29 cellular contexts compared by ENCODE assay signal in genomic region chr12:64574837-64575236, GRCh38.
"Had no signal": no experiment of that assay in that cellular context is flagged by ENCODE, and none has a peak within 500 bp of the region (broad histone marks: within the 10 kb centered on the region; RNA-seq: fewer than 3 reads in every experiment).

No MANE protein-coding gene starts in this region.

- H3K27me3 ChIP-seq: stomach, suprapubic skin, testis, thyroid gland, tibial artery, tibial nerve, transverse colon, upper lobe of left lung, upper lobe of right lung, uterus, vagina had no signal

- H3K36me3 ChIP-seq: stomach, suprapubic skin, thoracic aorta, thyroid gland, tibial artery, tibial nerve, transverse colon, upper lobe of left lung, upper lobe of right lung, uterus, vagina had no signal

- H3K9me3 ChIP-seq: testis, thyroid gland, upper lobe of right lung, vagina had no signal

- H3K4me1 ChIP-seq: stomach, testis, upper lobe of left lung, upper lobe of right lung, uterus, vagina had no signal

- FAIRE-seq: urothelium cell line had no signal

- H3K4me3 Mint-ChIP-seq: stimulated activated effector memory CD8-positive, alpha-beta T cell treated with anti-CD3 and anti-CD28 coated beads, Interleukin-12 subunit alpha, Interleukin-12 subunit beta, amount 100 ng/mL, for 72 hours; stimulated activated memory B cell treated with anti-CD40 and anti-IgM and Interleukin-4, amounts not matched to agents 10 μg/mL and 1 μg/mL and 100 μg/mL, for 72 hours; stimulated activated naive B cell treated with anti-CD40 and anti-IgM and Interleukin-4, amounts not matched to agents 10 μg/mL and 1 μg/mL and 100 μg/mL, for 72 hours; stimulated activated naive CD8-positive, alpha-beta T cell treated with anti-CD3 and anti-CD28 coated beads, Interleukin-15, amount 100 ng/mL, for 72 hours; stimulated activated naive CD8-positive, alpha-beta T cell treated with anti-CD3 and anti-CD28 coated beads, Interleukin-15, Interleukin-2, amounts not matched to agents 100 ng/mL and 50 ng/mL, for 24 hours; type B pancreatic cell had no signal

- H3K27me3 Mint-ChIP-seq: stimulated activated memory B cell treated with anti-CD40 and anti-IgM and Interleukin-4, amounts not matched to agents 10 μg/mL and 1 μg/mL and 100 μg/mL, for 72 hours; stimulated activated naive B cell treated with anti-CD40 and anti-IgM and Interleukin-4, amounts not matched to agents 10 μg/mL and 1 μg/mL and 100 μg/mL, for 72 hours; stimulated activated naive CD8-positive, alpha-beta T cell treated with anti-CD3 and anti-CD28 coated beads, Interleukin-15, amount 100 ng/mL, for 72 hours; stimulated activated naive CD8-positive, alpha-beta T cell treated with anti-CD3 and anti-CD28 coated beads, Interleukin-15, Interleukin-2, amounts not matched to agents 100 ng/mL and 50 ng/mL, for 24 hours; type B pancreatic cell had no signal

- H3K4me3 ChIP-seq: stomach, suprapubic skin, testis, thoracic aorta, thyroid gland, tibial artery, tibial nerve, transverse colon, upper lobe of left lung, upper lobe of right lung, uterus, vagina had no signal

- H3K9me3 Mint-ChIP-seq: stimulated activated effector memory CD8-positive, alpha-beta T cell treated with anti-CD3 and anti-CD28 coated beads, Interleukin-12 subunit alpha, Interleukin-12 subunit beta, amount 100 ng/mL, for 72 hours; stimulated activated memory B cell treated with anti-CD40 and anti-IgM and Interleukin-4, amounts not matched to agents 10 μg/mL and 1 μg/mL and 100 μg/mL, for 72 hours; stimulated activated naive CD8-positive, alpha-beta T cell treated with anti-CD3 and anti-CD28 coated beads, Interleukin-15, amount 100 ng/mL, for 72 hours; stimulated activated naive CD8-positive, alpha-beta T cell treated with anti-CD3 and anti-CD28 coated beads, Interleukin-15, Interleukin-2, amounts not matched to agents 100 ng/mL and 50 ng/mL, for 24 hours had no signal

- ATAC-seq: stimulated activated effector memory CD8-positive, alpha-beta T cell treated with anti-CD3 and anti-CD28 coated beads, Interleukin-12 subunit alpha, Interleukin-12 subunit beta, amount 100 ng/mL, for 72 hours; stimulated activated memory B cell treated with anti-CD40 and anti-IgM and Interleukin-4, amounts not matched to agents 10 μg/mL and 1 μg/mL and 100 μg/mL, for 72 hours; stimulated activated naive B cell treated with anti-CD40 and anti-IgM and Interleukin-4, amounts not matched to agents 10 μg/mL and 1 μg/mL and 100 μg/mL, for 72 hours; stimulated activated naive CD8-positive, alpha-beta T cell treated with anti-CD3 and anti-CD28 coated beads, Interleukin-15, amount 100 ng/mL, for 72 hours; stimulated activated naive CD8-positive, alpha-beta T cell treated with anti-CD3 and anti-CD28 coated beads, Interleukin-15, Interleukin-2, amounts not matched to agents 100 U/mL and 50 U/mL, for 24 hours; upper lobe of right lung had no signal

- H3K4me1 Mint-ChIP-seq: stimulated activated effector memory CD8-positive, alpha-beta T cell treated with anti-CD3 and anti-CD28 coated beads, Interleukin-12 subunit alpha, Interleukin-12 subunit beta, amount 100 ng/mL, for 72 hours; stimulated activated memory B cell treated with anti-CD40 and anti-IgM and Interleukin-4, amounts not matched to agents 10 μg/mL and 1 μg/mL and 100 μg/mL, for 72 hours; stimulated activated naive B cell treated with anti-CD40 and anti-IgM and Interleukin-4, amounts not matched to agents 10 μg/mL and 1 μg/mL and 100 μg/mL, for 72 hours had no signal

- H3K27ac ChIP-seq: stomach, suprapubic skin, testis, thoracic aorta, thyroid gland, tibial artery, tibial nerve, transverse colon, upper lobe of left lung, upper lobe of right lung, uterus, vagina had no signal

- DNase-seq: stimulated activated CD4-positive, alpha-beta T cell treated with anti-CD3 and anti-CD28 coated beads, Interleukin-2, amount 100 ng/mL, for 48 hours; stimulated activated CD4-positive, alpha-beta T cell treated with anti-CD3 and anti-CD28 coated beads, Interleukin-4, amount 100 ng/mL, for 1 hour; stimulated activated CD4-positive, alpha-beta T cell treated with anti-CD3 and anti-CD28 coated beads, Interleukin-4, amount 100 ng/mL, for 24 hours; stimulated activated CD4-positive, alpha-beta T cell treated with anti-CD3 and anti-CD28 coated beads, Interleukin-4, amount 100 ng/mL, for 4 hours; stimulated activated CD8-positive, alpha-beta memory T cell treated with anti-CD3 and anti-CD28 coated beads, Interleukin-4, amount 100 ng/mL, for 48 hours; stimulated activated naive B cell treated with anti-CD40 and anti-IgM and Interleukin-4, amounts not matched to agents 10 μg/mL and 1 μg/mL and 100 μg/mL, for 72 hours; stimulated activated naive CD4-positive, alpha-beta T cell; stimulated activated naive CD4-positive, alpha-beta T cell treated with Interleukin-2 at 50 U/mL for 16 hours; stimulated activated naive CD8-positive, alpha-beta T cell treated with anti-CD3 and anti-CD28 coated beads, Interleukin-15, amount 100 ng/mL, for 72 hours; stimulated activated naive CD8-positive, alpha-beta T cell treated with anti-CD3 and anti-CD28 coated beads, Interleukin-15, Interleukin-2, amounts not matched to agents 100 U/mL and 50 U/mL, for 24 hours; stomach; substantia nigra; testis; thyroid gland; tibial artery; transverse colon; trophoblast cell; upper lobe of left lung; upper lobe of right lung; uterus had no signal

- H3K36me3 Mint-ChIP-seq: stimulated activated effector memory CD8-positive, alpha-beta T cell treated with anti-CD3 and anti-CD28 coated beads, Interleukin-12 subunit alpha, Interleukin-12 subunit beta, amount 100 ng/mL, for 72 hours; stimulated activated memory B cell treated with anti-CD40 and anti-IgM and Interleukin-4, amounts not matched to agents 10 μg/mL and 1 μg/mL and 100 μg/mL, for 72 hours; type B pancreatic cell had no signal

- H3K27ac Mint-ChIP-seq: stimulated activated effector memory CD8-positive, alpha-beta T cell treated with anti-CD3 and anti-CD28 coated beads, Interleukin-12 subunit alpha, Interleukin-12 subunit beta, amount 100 ng/mL, for 72 hours; stimulated activated memory B cell treated with anti-CD40 and anti-IgM and Interleukin-4, amounts not matched to agents 10 μg/mL and 1 μg/mL and 100 μg/mL, for 72 hours; stimulated activated naive B cell treated with anti-CD40 and anti-IgM and Interleukin-4, amounts not matched to agents 10 μg/mL and 1 μg/mL and 100 μg/mL, for 72 hours; stimulated activated naive CD8-positive, alpha-beta T cell treated with anti-CD3 and anti-CD28 coated beads, Interleukin-15, amount 100 ng/mL, for 72 hours; stimulated activated naive CD8-positive, alpha-beta T cell treated with anti-CD3 and anti-CD28 coated beads, Interleukin-15, Interleukin-2, amounts not matched to agents 100 ng/mL and 50 ng/mL, for 24 hours; type B pancreatic cell had no signal
